21 cellular contexts compared by ENCODE assay signal in the genomic region with DNA sequence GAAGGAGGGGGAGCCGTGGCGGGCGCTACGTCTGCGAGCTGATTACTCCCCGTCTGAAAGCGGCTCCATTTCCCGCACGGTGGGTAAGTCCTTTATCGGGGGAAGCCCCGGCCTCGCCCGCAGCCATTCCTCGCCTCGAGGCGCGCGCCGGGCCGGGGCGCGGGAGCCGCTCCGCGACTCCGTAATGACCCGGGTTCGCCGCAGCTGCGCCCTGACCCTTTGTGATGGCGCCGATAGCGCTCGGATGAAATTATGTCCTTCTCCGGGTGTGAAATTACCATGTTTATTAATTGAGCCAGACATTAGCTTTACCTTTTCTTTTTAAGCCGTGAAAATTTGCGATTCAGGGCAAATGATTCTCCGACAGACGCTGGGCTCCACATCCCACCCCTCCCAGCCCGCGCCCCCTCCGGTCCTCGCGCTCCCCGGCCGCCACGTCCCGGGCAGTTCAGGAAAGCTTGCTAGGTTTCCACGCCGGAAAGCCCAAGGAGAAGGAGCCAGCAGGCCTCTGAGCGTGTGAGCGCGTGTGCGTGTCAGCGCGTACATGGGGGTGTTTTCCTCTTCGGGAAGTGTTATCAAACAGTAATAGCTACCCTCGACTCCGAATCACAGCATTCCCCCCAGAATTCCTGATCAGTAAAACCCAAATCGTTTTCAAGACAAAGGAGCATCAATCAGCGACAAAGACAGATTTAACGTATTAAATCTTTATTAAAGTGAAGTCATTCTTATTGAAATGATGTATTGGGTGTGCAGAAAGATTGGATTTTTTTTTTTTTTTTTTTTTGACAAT. TPM values are rescaled to one million over a fixed set of nuclear protein-coding genes. Genes with fewer than 3 reads are reported as not detected.
A peak's percentile ranks its signal among the peaks of the same experiment; 100 is the strongest.
DNase-seq lines count a peak whose midpoint lies in the region; ATAC-seq and TF ChIP-seq lines count a peak whose summit lies in the region.
"Had no signal": no experiment of that assay in that cellular context is flagged by ENCODE, and none has a peak within 500 bp of the region (broad histone marks: within the 10 kb centered on the region; RNA-seq: fewer than 3 reads in every experiment).

No MANE protein-coding gene starts in this region.

- H3K4me1 ChIP-seq in IMR-90 (ENCODE audit: control insufficient read depth, insufficient read depth, low read length), result no peaks in the 10 kb centered on the region

- intact Hi-C loops in IMR-90 (cut with micrococcal nuclease) (no loop called here), posterior cingulate gyrus (cut with DNase I) (no loop called here)

- no peak overlapping the region for H4K91ac ChIP-seq in IMR-90 (ENCODE audit: insufficient read depth, low read depth, low read length)

- peak overlapping the region; percentile 46 for H3K27ac Mint-ChIP-seq in T-helper 1 cell treated with Interleukin-12 subunit alpha and Interleukin-12 subunit beta and Interleukin-4 antibody, amounts not matched to agents 30 μg/mL and 1 μg/mL, for 36 hours
- no peak overlapping the region for H3K27ac Mint-ChIP-seq in neural crest cell (ENCODE audit: unreplicated experiment)

- H3K9me3 ChIP-seq in IMR-90 (ENCODE audit: control insufficient read depth, insufficient read depth, low read length), result peaks cover 1% of the 10 kb centered on the region
- H3K9me3 ChIP-seq: lower lobe of right lung, tibial nerve had no signal

- no peak overlapping the region for H3K9ac ChIP-seq in IMR-90 (ENCODE audit: low read depth, low read length)

- no peak for TF ChIP-seq RAD21 in IMR-90 (IDR thresholded peaks at IDR 0.05; ENCODE audit: low read length)

- H3K56ac ChIP-seq in IMR-90 (ENCODE audit: extremely low read depth, insufficient read depth, low read length), result no peak overlapping the region

- DNase-seq in T-helper 1 cell (no peak), IMR-90 (no peak), foreskin fibroblast (peak in 1 of 2 donors; percentile 17), neural crest cell (ENCODE audit: low read depth, low spot score) (no peak), globus pallidus (ENCODE audit: low spot score) (no peak), NCI-H1694 treated with DMSO at 0.1 percent for 48 hours (lab: John Stamatoyannopoulos, UW) (no peak), posterior cingulate gyrus (no peak)
- DNase-seq: activated CD8-positive, alpha-beta memory T cell treated with anti-CD3 and anti-CD28 coated beads, Interleukin-2, amount 50 U/mL, for 48 hours; brain microvascular endothelial cell; erythroblast; Karpas-422; lower lobe of right lung; naive thymus-derived CD8-positive, alpha-beta T cell; NCI-H1092 treated with DMSO at 0.1 percent for 48 hours; NCI-H524 treated with DMSO at 0.1 percent for 48 hours; SHP77 treated with DMSO at 0.1 percent for 48 hours had no signal

- H4K5ac ChIP-seq in IMR-90 (ENCODE audit: low read depth, low read length), result no peak overlapping the region

- WGBS in IMR-90 (ENCODE audit: extremely low coverage in 2 of 2, insufficient read length in 1 of 2), 2 experiments, result no CpG with 5 or more reads among the region's 62 CpGs

- no peak for TF ChIP-seq POLR2A in IMR-90 (IDR thresholded peaks at IDR 0.05; ENCODE audit: low read depth, low read length)

- H3K4me1 Mint-ChIP-seq in T-helper 1 cell treated with Interleukin-12 subunit alpha and Interleukin-12 subunit beta and Interleukin-4 antibody, amounts not matched to agents 30 μg/mL and 1 μg/mL, for 36 hours (ENCODE audit: low read depth), result peaks cover 2% of the 10 kb centered on the region
- peaks cover 64% of the 10 kb centered on the region for H3K4me1 Mint-ChIP-seq in neural crest cell

- no peak overlapping the region for H3K4me2 ChIP-seq in IMR-90 (ENCODE audit: low read depth, low read length)

- TF ChIP-seq CTCF in IMR-90 (conservative IDR thresholded peaks at IDR 0.05; ENCODE audit: low read depth, low read length) (no peak), foreskin fibroblast (IDR thresholded peaks at IDR 0.05; ENCODE audit: low read depth, low read length) (no peak), neural crest cell (conservative IDR thresholded peaks at IDR 0.05) (no peak)

- peak overlapping the region; percentile 2 for H2AFZ ChIP-seq in IMR-90 (replicated peaks; ENCODE audit: low read length, poor library complexity)

- H3K14ac ChIP-seq in IMR-90 (replicated peaks; ENCODE audit: low read depth, low read length), result no peak overlapping the region

- BruUV-seq in IMR-90 (replicated peaks; lab: Mats Ljungman, UMichigan), result no TSS peak

- H3K4me3 Mint-ChIP-seq in T-helper 1 cell treated with Interleukin-12 subunit alpha and Interleukin-12 subunit beta and Interleukin-4 antibody, amounts not matched to agents 30 μg/mL and 1 μg/mL, for 36 hours, result no peak overlapping the region
- peak overlapping the region; percentile 56 for H3K4me3 Mint-ChIP-seq in neural crest cell

- no peak overlapping the region for H2BK120ac ChIP-seq in IMR-90 (ENCODE audit: low read depth, low read length)

- dilution Hi-C loops in IMR-90 (cut with HindIII; ENCODE audit: low sequenced_read_pairs, unreplicated experiment), result no loop called here

- no peak overlapping the region for H2AK5ac ChIP-seq in IMR-90 (ENCODE audit: low read depth, low read length)

- no peak overlapping the region for H3K18ac ChIP-seq in IMR-90 (ENCODE audit: low read depth, low read length)

- H3K4ac ChIP-seq in IMR-90 (ENCODE audit: low read depth, low read length), result no peak overlapping the region

- no peaks in the 10 kb centered on the region for H3K36me3 ChIP-seq in IMR-90 (ENCODE audit: control insufficient read depth, insufficient read depth, low read length)
- H3K36me3 ChIP-seq: brain microvascular endothelial cell, lower lobe of right lung, tibial nerve had no signal

- H3K79me1 ChIP-seq in IMR-90 (ENCODE audit: low read depth in 1 of 2, low read length in 2 of 2), result no peaks in the 10 kb centered on the region

- no peak overlapping the region for H2AK9ac ChIP-seq in IMR-90 (replicated peaks; ENCODE audit: low read depth, low read length, poor library complexity)

- H4K8ac ChIP-seq in IMR-90 (ENCODE audit: low read depth in 2 of 2, low read length in 2 of 2), result no peak overlapping the region

- in situ Hi-C loops in IMR-90 (cut with MboI; ENCODE audit: low sequenced_read_pairs), result no loop called here

- H3K9me3 Mint-ChIP-seq in T-helper 1 cell treated with Interleukin-12 subunit alpha and Interleukin-12 subunit beta and Interleukin-4 antibody, amounts not matched to agents 30 μg/mL and 1 μg/mL, for 36 hours, result peaks cover 7% of the 10 kb centered on the region
- no peaks in the 10 kb centered on the region for H3K9me3 Mint-ChIP-seq in neural crest cell

- POLR2A ChIA-PET in IMR-90 (lab: Charles Lee; ENCODE audit: unreplicated experiment), result no interaction called here

- no peak overlapping the region for H2BK20ac ChIP-seq in IMR-90 (ENCODE audit: low read depth, low read length)

- no peak overlapping the region for H3K4me3 ChIP-seq in IMR-90 (ENCODE audit: insufficient read depth, low read depth, low read length)
- H3K4me3 ChIP-seq in foreskin fibroblast (ENCODE audit: low read depth in 1 of 2, low read length in 2 of 2), result peak overlapping the region; percentile 18 to 24
- H3K4me3 ChIP-seq: lower lobe of right lung, tibial nerve had no signal

- no peak overlapping the region for H3K27ac ChIP-seq in IMR-90 (ENCODE audit: insufficient read depth, low read length)
- H3K27ac ChIP-seq: brain microvascular endothelial cell, lower lobe of right lung had no signal

- ATAC-seq in IMR-90 (ENCODE audit: low read depth), result no peak
- ATAC-seq: activated naive CD4-positive, alpha-beta T cell treated with anti-CD3 and anti-CD28 coated beads, Interleukin-2, amount 50 U/mL, for 72 hours; HCT116; lower lobe of right lung; naive thymus-derived CD8-positive, alpha-beta T cell had no signal

- H3K9me1 ChIP-seq in IMR-90 (ENCODE audit: insufficient read depth, low read length), result no peaks in the 10 kb centered on the region

- no peak overlapping the region for H2BK15ac ChIP-seq in IMR-90 (ENCODE audit: low read depth, low read length)

- H4K20me1 ChIP-seq in IMR-90 (ENCODE audit: insufficient read depth, low read length), result no peaks in the 10 kb centered on the region

- H3K36me3 Mint-ChIP-seq in T-helper 1 cell treated with Interleukin-12 subunit alpha and Interleukin-12 subunit beta and Interleukin-4 antibody, amounts not matched to agents 30 μg/mL and 1 μg/mL, for 36 hours (ENCODE audit: low read depth), result peaks cover 10% of the 10 kb centered on the region
- peaks cover 2% of the 10 kb centered on the region for H3K36me3 Mint-ChIP-seq in neural crest cell (ENCODE audit: low read depth)

- H3K23ac ChIP-seq in IMR-90 (ENCODE audit: low read depth, low read length), result no peak overlapping the region

- H2BK5ac ChIP-seq in IMR-90 (ENCODE audit: low read depth, low read length, poor library complexity, severe bottlenecking), result no peak overlapping the region

- CTCF ChIA-PET in IMR-90 (lab: Yijun Ruan, JAX), result interaction anchor here (1.2 kb wide), 1 partner anchor 245 kb away, joined by 3 read pairs; no protein-coding TSS in a partner anchor

- peaks cover 86% of the 10 kb centered on the region for H3K27me3 ChIP-seq in IMR-90 (ENCODE audit: control insufficient read depth, insufficient read depth, low read length)

- peaks cover 94% of the 10 kb centered on the region for H3K27me3 Mint-ChIP-seq in T-helper 1 cell treated with Interleukin-12 subunit alpha and Interleukin-12 subunit beta and Interleukin-4 antibody, amounts not matched to agents 30 μg/mL and 1 μg/mL, for 36 hours (ENCODE audit: low read depth)
- peaks cover 100% of the 10 kb centered on the region for H3K27me3 Mint-ChIP-seq in neural crest cell (ENCODE audit: low read depth)

TF ChIP-seq in IMR-90, 13 proteins besides CTCF, POLR2A, EP300 and RAD21:
- TF ChIP-seq MXI1 (IDR thresholded peaks at IDR 0.05; ENCODE audit: borderline replicate concordance, low read depth, low read length) (no peak), FOS (IDR thresholded peaks at IDR 0.05; ENCODE audit: low read depth, low read length) (no peak), RFX5 (IDR thresholded peaks at IDR 0.05; ENCODE audit: low read depth, low read length) (no peak), NFE2L2 (IDR thresholded peaks at IDR 0.05; ENCODE audit: low read depth, low read length) (no peak), RCOR1 (IDR thresholded peaks at IDR 0.05; ENCODE audit: insufficient replicate concordance, low read length) (no peak), MAFK (IDR thresholded peaks at IDR 0.05; ENCODE audit: low read depth, low read length) (no peak)
- TF ChIP-seq, protein P1, sequence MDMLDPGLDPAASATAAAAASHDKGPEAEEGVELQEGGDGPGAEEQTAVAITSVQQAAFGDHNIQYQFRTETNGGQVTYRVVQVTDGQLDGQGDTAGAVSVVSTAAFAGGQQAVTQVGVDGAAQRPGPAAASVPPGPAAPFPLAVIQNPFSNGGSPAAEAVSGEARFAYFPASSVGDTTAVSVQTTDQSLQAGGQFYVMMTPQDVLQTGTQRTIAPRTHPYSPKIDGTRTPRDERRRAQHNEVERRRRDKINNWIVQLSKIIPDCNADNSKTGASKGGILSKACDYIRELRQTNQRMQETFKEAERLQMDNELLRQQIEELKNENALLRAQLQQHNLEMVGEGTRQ (IDR thresholded peaks at IDR 0.05; ENCODE audit: low read depth, low read length), result no peak

RNA-seq across cellular contexts. Expression of a gene that starts 30.0 kb away (rescaled TPM):
- total RNA-seq in IMR-90 (2012; rRNA removed) (0.72 and 1.1 TPM in 2 replicates), neural crest cell (8.2 and 9.6 TPM in 2 replicates)
- polyA plus RNA-seq in IMR-90 (2012; rRNA removed), result 7.1 and 8.6 TPM in 2 replicates
- polyA plus RNA-seq in IMR-90 (2012; cell fraction: cytosol; rRNA removed), result 5.0 and 6.4 TPM in 2 replicates
- 13.4 and 17.5 TPM in 2 replicates for polyA plus RNA-seq in IMR-90 (2012; cell fraction: nucleus; rRNA removed; ENCODE audit: low replicate concordance)
- total RNA-seq: dermis microvascular lymphatic vessel endothelial cell; naive thymus-derived CD8-positive, alpha-beta T cell had no signal
- polyA plus RNA-seq: naive thymus-derived CD8-positive, alpha-beta T cell had no signal
